Comparison of ENCODE assay signal across 8 cellular contexts in genomic region chr6:16184129-16184528, GRCh38. TPM values are rescaled to one million over a fixed set of nuclear protein-coding genes. Genes with fewer than 3 reads are reported as not detected.
DNase-seq lines count a peak whose midpoint lies in the region; ATAC-seq and TF ChIP-seq lines count a peak whose summit lies in the region.

No MANE protein-coding gene starts in this region.

- BruUV-seq in HCT116 (replicated peaks; lab: Mats Ljungman, UMichigan) (no TSS peak), OCI-LY7 (replicated peaks; lab: Mats Ljungman, UMichigan) (no TSS peak)

- no peaks in the 10 kb centered on the region for H3K36me3 ChIP-seq in HCT116 (ENCODE audit: control insufficient read depth in 1 of 2, insufficient read depth in 2 of 2, low read length in 2 of 2)
- H3K36me3 ChIP-seq in OCI-LY7 (ENCODE audit: insufficient read depth, low read length) = no peaks in the 10 kb centered on the region
- H3K36me3 ChIP-seq in transverse colon = no peaks in the 10 kb centered on the region

- H3K9me3 ChIP-seq in HCT116 (ENCODE audit: control insufficient read depth in 1 of 2, insufficient read depth in 1 of 2, low read depth in 1 of 2, low read length in 2 of 2) = no peaks in the 10 kb centered on the region
- H3K9me3 ChIP-seq in OCI-LY7 (ENCODE audit: low read length) = no peaks in the 10 kb centered on the region
- no peaks in the 10 kb centered on the region for H3K9me3 ChIP-seq in transverse colon

- no peaks in the 10 kb centered on the region for H4K20me1 ChIP-seq in HCT116 (ENCODE audit: insufficient read depth)
- no peaks in the 10 kb centered on the region for H4K20me1 ChIP-seq in OCI-LY7 (ENCODE audit: insufficient read depth, low read length)

- H3K27ac ChIP-seq in HCT116 (ENCODE audit: low read depth, low read length) = no peak overlapping the region
- H3K27ac ChIP-seq in OCI-LY7 (ENCODE audit: low read depth, low read length, poor library complexity, severe bottlenecking) = no peak overlapping the region
- H3K27ac ChIP-seq in foreskin keratinocyte = no peak overlapping the region
- peak overlapping the region in 2 of 4 donors; percentile 2 to 27 for H3K27ac ChIP-seq in transverse colon

- peaks cover 31% of the 10 kb centered on the region for H3K27me3 Mint-ChIP-seq in HFFc6 (ENCODE audit: insufficient read depth)

- H3K9me2 ChIP-seq in HCT116 (ENCODE audit: insufficient read depth) = no peaks in the 10 kb centered on the region
- H3K9me2 ChIP-seq in OCI-LY7 (ENCODE audit: insufficient read depth, low read length) = no peaks in the 10 kb centered on the region

- peaks cover 4% of the 10 kb centered on the region; the same call in 1 of the 2 replicates for H3K9me3 Mint-ChIP-seq in HFFc6

- H3K4me3 ChIP-seq in HCT116 (replicated peaks in 1 of 2; ENCODE audit: low read depth in 1 of 2, low read length in 2 of 2) (no peak overlapping the region), OCI-LY7 (ENCODE audit: low read depth, low read length, poor library complexity, severe bottlenecking) (no peak overlapping the region), transverse colon (no peak overlapping the region)

- intact Hi-C loops in HCT116 (cut with micrococcal nuclease) (loop anchor here (1.0 kb wide), 1 partner anchor 493 kb away; no protein-coding TSS in a partner anchor), OCI-LY7 (cut with micrococcal nuclease; ENCODE audit: unreplicated experiment) (no loop called here), transverse colon (cut with DNase I; ENCODE audit: low total_unique reads) (no loop called here)

- CTCF ChIA-PET in HCT116 (lab: Charles Lee) (interaction anchor here (0.9 to 2.9 kb wide), 12 partner anchors 9 to 497 kb away, joined by 3 to 52 read pairs (median 7); partner anchors contain the start of genes GMPR and MYLIP), OCI-LY7 (lab: Charles Lee; ENCODE audit: unreplicated experiment) (interaction anchor here (0.6 to 1.7 kb wide), 2 partner anchors 22 to 55 kb away, joined by 3 to 6 read pairs; partner anchors contain the start of gene MYLIP)

- H3K9ac ChIP-seq in HCT116 (ENCODE audit: low read length) = no peak overlapping the region

- no peaks in the 10 kb centered on the region for H3K36me3 Mint-ChIP-seq in HFFc6 (ENCODE audit: low read depth)

- TF ChIP-seq CTCF in HCT116 (IDR thresholded peaks at IDR 0.05 in 2 of 3, conservative IDR thresholded peaks at IDR 0.05 in 1 of 3; ENCODE audit: borderline replicate concordance in 1 of 3, insufficient read depth in 1 of 3, low read depth in 2 of 3, low read length in 2 of 3) (peak; percentile 30 to 64 (median 46); a peak in 5 of 6 replicates), OCI-LY7 (conservative IDR thresholded peaks at IDR 0.05; ENCODE audit: low read length) (peak; percentile 68), foreskin keratinocyte (conservative IDR thresholded peaks at IDR 0.05) (peak; percentile 60), transverse colon (IDR thresholded peaks at IDR 0.05) (peak in 2 of 5 experiments; percentile 10 to 14), HFFc6 (IDR thresholded peaks at IDR 0.05) (no peak; the same call in 1 of the 2 replicates)

- TF ChIP-seq EP300 in transverse colon (IDR thresholded peaks at IDR 0.05; ENCODE audit: low read depth) = no peak

- H3K4me1 Mint-ChIP-seq in HFFc6 (ENCODE audit: low read depth) = 0 out of 2 replicates have a peak, but pooled peaks cover 7% of the 10 kb centered on the region

- DNase-seq in GF-D8 (lab: John Stamatoyannopoulos, UW) (peak; percentile 43), HCT116 (ENCODE audit: low read depth, low spot score) (peak; percentile 48), OCI-LY7 (ENCODE audit: low spot score) (peak; percentile 47), foreskin keratinocyte (peak in 1 of 2 donors; percentile 32), transverse colon (peak; percentile 41), LoVo (ENCODE audit: low spot score) (no peak), HFFc6 (no peak), cerebellum (ENCODE audit: low spot score) (no peak)

- in situ Hi-C loops in transverse colon (cut with MboI; ENCODE audit: low pct_ligation_motif_present in 1 of 4, low pct_unique_long_range_greater_than_20kb in 1 of 4, low sequenced_read_pairs in 3 of 4) = loop anchor here in 1 of 4 donors (10.0 kb wide), 1 partner anchor 489 kb away; no protein-coding TSS in a partner anchor

- 35 to 40% methylated on average over 3 of the region's 3 CpGs for WGBS in transverse colon (ENCODE audit: low coverage in 1 of 2), 2 donors

- H3K27me3 ChIP-seq in HCT116 (ENCODE audit: insufficient read depth, low read length) = no peaks in the 10 kb centered on the region
- H3K27me3 ChIP-seq in foreskin keratinocyte = peaks cover 29% of the 10 kb centered on the region
- no peaks in the 10 kb centered on the region for H3K27me3 ChIP-seq in transverse colon

- ATAC-seq in HCT116 (peak; percentile 81), foreskin keratinocyte (peak; percentile 27)

- TF ChIP-seq RAD21 in HCT116 (IDR thresholded peaks at IDR 0.05; ENCODE audit: low read depth) = peak; percentile 54

- RAD21 ChIA-PET in HCT116 (lab: Charles Lee; ENCODE audit: low non-redundant PET in 1 of 2, low total read pairs in 2 of 2, uncharacterized antibody in 2 of 2, unreplicated experiment in 2 of 2) = interaction anchor here in 1 of 2 experiments (0.8 kb wide), 1 partner anchor 493 kb away, joined by 3 read pairs; no protein-coding TSS in a partner anchor

- POLR2A ChIA-PET in HCT116 (lab: Charles Lee) = no interaction called here
- POLR2A ChIA-PET in OCI-LY7 (lab: Charles Lee) = interaction anchor here (0.6 kb wide), 1 partner anchor 565 kb away, joined by 3 read pairs; no protein-coding TSS in a partner anchor

- no peak for TF ChIP-seq POLR2A in HCT116 (IDR thresholded peaks at IDR 0.05; ENCODE audit: borderline replicate concordance, extremely low read depth, insufficient read depth, insufficient read length)
- TF ChIP-seq POLR2A in transverse colon (IDR thresholded peaks at IDR 0.05) = no peak

- H3K4me2 ChIP-seq in HCT116 (ENCODE audit: low read length) (no peak overlapping the region), OCI-LY7 (ENCODE audit: low read length) (no peak overlapping the region)

- peaks cover 0 to 5% of the 10 kb centered on the region in 2 experiments; a peak in 1 of 4 replicates for H3K4me1 ChIP-seq in HCT116 (ENCODE audit: control insufficient read depth in 1 of 2, insufficient read depth in 2 of 2, low read length in 2 of 2)
- peaks cover 7% of the 10 kb centered on the region for H3K4me1 ChIP-seq in OCI-LY7 (ENCODE audit: insufficient read depth, low read length, poor library complexity, severe bottlenecking)
- H3K4me1 ChIP-seq in foreskin keratinocyte = no peaks in the 10 kb centered on the region
- H3K4me1 ChIP-seq in transverse colon = peaks cover 0 to 36% (median 13%) of the 10 kb centered on the region in 4 donors

- H2AFZ ChIP-seq in HCT116 (ENCODE audit: low read depth, low read length, poor library complexity, severe bottlenecking) = peak overlapping the region; percentile 93
- H2AFZ ChIP-seq in OCI-LY7 (ENCODE audit: low read length) = peak overlapping the region; percentile 85; the same call in 1 of the 2 replicates

- H3K79me2 ChIP-seq in HCT116 (ENCODE audit: insufficient read depth, low read length) = no peaks in the 10 kb centered on the region
- no peaks in the 10 kb centered on the region for H3K79me2 ChIP-seq in OCI-LY7 (ENCODE audit: insufficient read depth, low read depth, low read length)

- H3K4me3 Mint-ChIP-seq in HFFc6 = no peak overlapping the region

- no peak overlapping the region for H3K27ac Mint-ChIP-seq in HFFc6

TF ChIP-seq in HCT116, 20 proteins besides CTCF, POLR2A, EP300 and RAD21:
- no peak for TF ChIP-seq ZNF274 (IDR thresholded peaks at IDR 0.05; ENCODE audit: low read depth, low read length)
- TF ChIP-seq MAX (IDR thresholded peaks at IDR 0.05) = 0 out of 2 replicates have a peak, but pooled peaks have one; percentile 19
- TF ChIP-seq SP1 (IDR thresholded peaks at IDR 0.05; ENCODE audit: low read depth) = no peak
- no peak for TF ChIP-seq SIN3A (IDR thresholded peaks at IDR 0.05; ENCODE audit: low read depth)
- TF ChIP-seq YY1 (IDR thresholded peaks at IDR 0.05; ENCODE audit: extremely low read depth, insufficient replicate concordance, low read depth, low read length) = no peak
TF ChIP-seq in HCT116: peak in this region for 1.

RNA-seq across cellular contexts. Expression of gene GMPR, which starts 54.3 kb away (rescaled TPM):
- 24.0 TPM for total RNA-seq in HCT116 (2021; ENCODE audit: unreplicated experiment)
- 17.2 and 18.4 TPM in 2 replicates for polyA plus RNA-seq in HCT116 (2012)
- total RNA-seq in OCI-LY7 (2014; rRNA removed; shearing (Covaris generic)) = not detected in 2 replicates
- total RNA-seq in OCI-LY7 (2022) = not detected in 2 replicates
- 0.32 and 0.37 TPM in 2 replicates for total RNA-seq in foreskin keratinocyte
- polyA plus RNA-seq in foreskin keratinocyte = 0.56 and 1.0 TPM in 2 replicates
- total RNA-seq in transverse colon = 1 to 10 TPM in 3 of 4 donors, not detected in 1; 4.4 to 5.1 (median 4.5) TPM
- 1 to 10 TPM; 4.7 to 9.1 (median 5.4) TPM for total RNA-seq in HFFc6 (2021; fragmentation: NEBNext Ultra II Directional; extraction: Animal tissue kit (Norgen Biotek cat#: 25700))
- total RNA-seq in cerebellum = 3.9 TPM

RNA-seq across cellular contexts. Expression of gene MYLIP, which starts 55.2 kb away (rescaled TPM):
- 10.6 TPM for total RNA-seq in HCT116 (2021; ENCODE audit: unreplicated experiment)
- 8.3 and 9.9 TPM in 2 replicates for polyA plus RNA-seq in HCT116 (2012)
- 8.5 and 12.4 TPM in 2 replicates for total RNA-seq in OCI-LY7 (2014; rRNA removed; shearing (Covaris generic))
- total RNA-seq in OCI-LY7 (2022) = 13.9 and 15.3 TPM in 2 replicates
- 3.7 and 4.2 TPM in 2 replicates for total RNA-seq in foreskin keratinocyte
- 1.4 and 1.7 TPM in 2 replicates for polyA plus RNA-seq in foreskin keratinocyte
- 10 to 100 TPM; 22.5 to 43.2 (median 40.7) TPM for total RNA-seq in transverse colon
- total RNA-seq in HFFc6 (2021; fragmentation: NEBNext Ultra II Directional; extraction: Animal tissue kit (Norgen Biotek cat#: 25700)) = 1 to 10 TPM in 3 of 6 experiments, under 1 TPM in 3; 0.80 to 1.2 (median 1.0) TPM
- 13.0 TPM for total RNA-seq in cerebellum

Comparison
In these comparisons a context has a peak if more than half of its experiments do, and no peak if none do; other contexts are left out.
1. DNase-seq: peak in GF-D8 (single experiment), HCT116 (single experiment), OCI-LY7 (single experiment) and transverse colon (single experiment); none in LoVo (single experiment), HFFc6 (single experiment) and cerebellum (single experiment).